7 cellular contexts compared by ENCODE assay signal in the genomic region with DNA sequence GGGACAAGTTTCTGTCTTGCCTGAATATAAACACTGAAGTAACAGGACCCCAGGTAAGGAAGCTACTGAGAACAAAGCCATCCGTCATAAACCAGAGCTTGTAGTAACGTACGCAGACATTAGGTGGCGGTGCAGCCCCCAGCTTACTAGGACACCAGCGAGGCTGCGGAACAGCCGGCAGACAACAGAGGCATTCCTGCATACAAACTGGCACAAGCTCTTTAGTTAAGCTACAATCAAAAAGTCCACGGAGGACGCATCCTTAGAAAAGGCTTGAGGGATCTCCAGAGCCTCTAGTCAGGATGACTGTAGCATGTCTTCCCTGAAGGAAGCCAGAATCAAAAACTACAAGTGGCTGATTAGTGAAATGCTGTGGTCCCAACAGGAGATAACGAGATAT. TPM values are rescaled to one million over a fixed set of nuclear protein-coding genes. Genes with fewer than 3 reads are reported as not detected.
DNase-seq lines count a peak whose midpoint lies in the region; ATAC-seq, FAIRE-seq and TF ChIP-seq lines count a peak whose summit lies in the region.

No MANE protein-coding gene starts in this region.

- H3K27ac ChIP-seq in HCT116 (ENCODE audit: low read depth, low read length) (no peak overlapping the region), astrocyte (ENCODE audit: low read depth, low read length) (no peak overlapping the region), spleen (peak overlapping the region in 4 of 8 donors; percentile 2 to 42 (median 21))

- TF ChIP-seq RAD21 in HCT116 (IDR thresholded peaks at IDR 0.05; ENCODE audit: low read depth): no peak

- H3K4me3 Mint-ChIP-seq in astrocyte (ENCODE audit: unreplicated experiment): no peak overlapping the region

- TF ChIP-seq POLR2A in HCT116 (IDR thresholded peaks at IDR 0.05; ENCODE audit: borderline replicate concordance, extremely low read depth, insufficient read depth, insufficient read length) (no peak), spleen (IDR thresholded peaks at IDR 0.05) (no peak)

- no peaks in the 10 kb centered on the region for H3K4me1 ChIP-seq in HCT116 (ENCODE audit: control insufficient read depth in 1 of 2, insufficient read depth in 2 of 2, low read length in 2 of 2)
- peaks cover 3% of the 10 kb centered on the region for H3K4me1 ChIP-seq in astrocyte (ENCODE audit: insufficient read depth, low read length)
- H3K4me1 ChIP-seq in spleen: peaks cover 0 to 27% (median 6%) of the 10 kb centered on the region in 6 donors

- H3K36me3 Mint-ChIP-seq in astrocyte (ENCODE audit: low read depth, unreplicated experiment): peaks cover 79% of the 10 kb centered on the region

- H3K4me1 Mint-ChIP-seq in astrocyte (ENCODE audit: low read depth, unreplicated experiment): no peaks in the 10 kb centered on the region

- H3K9me3 Mint-ChIP-seq in astrocyte (ENCODE audit: unreplicated experiment): peaks cover 11% of the 10 kb centered on the region

- BruUV-seq in HCT116 (replicated peaks; lab: Mats Ljungman, UMichigan): no TSS peak

- H3K9me2 ChIP-seq in HCT116 (ENCODE audit: insufficient read depth): no peaks in the 10 kb centered on the region

- RAD21 ChIA-PET in HCT116 (lab: Charles Lee; ENCODE audit: low non-redundant PET in 1 of 2, low total read pairs in 2 of 2, uncharacterized antibody in 2 of 2, unreplicated experiment in 2 of 2): no interaction called here

- H3K79me2 ChIP-seq in HCT116 (ENCODE audit: insufficient read depth, low read length): peaks cover 7% of the 10 kb centered on the region; the same call in 1 of the 2 replicates
- peaks cover 10% of the 10 kb centered on the region for H3K79me2 ChIP-seq in astrocyte (ENCODE audit: insufficient read depth, low read length)

- no peak overlapping the region for H3K4me3 ChIP-seq in HCT116 (replicated peaks in 1 of 2; ENCODE audit: low read depth in 1 of 2, low read length in 2 of 2)
- no peak overlapping the region for H3K4me3 ChIP-seq in astrocyte (ENCODE audit: insufficient read depth, low read depth, low read length)
- H3K4me3 ChIP-seq in spleen: no peak overlapping the region

- POLR2A ChIA-PET in HCT116 (lab: Charles Lee): no interaction called here

- H3K27ac Mint-ChIP-seq in astrocyte (ENCODE audit: unreplicated experiment): no peak overlapping the region

- no peak overlapping the region for H3K4me2 ChIP-seq in HCT116 (ENCODE audit: low read length)
- no peak overlapping the region for H3K4me2 ChIP-seq in astrocyte (ENCODE audit: low read length)

- H4K20me1 ChIP-seq in HCT116 (ENCODE audit: insufficient read depth) (no peaks in the 10 kb centered on the region), astrocyte (ENCODE audit: insufficient read depth, low read length) (peaks cover 4% of the 10 kb centered on the region)

- FAIRE-seq in astrocyte (lab: Jason Lieb, UNC) (no peak), GM19239 (lab: Jason Lieb, UNC) (no peak)

- intact Hi-C loops in HCT116 (cut with micrococcal nuclease): no loop called here
- intact Hi-C loops in spleen (cut with DNase I; ENCODE audit: low total_unique reads): loop anchor here (10.0 kb wide), 1 partner anchor 58 kb away; a partner anchor contains a TSS

- no peaks in the 10 kb centered on the region for H3K27me3 Mint-ChIP-seq in astrocyte (ENCODE audit: low read depth, unreplicated experiment)

- CTCF ChIA-PET in HCT116 (lab: Charles Lee): no interaction called here

- peaks cover 6 to 26% of the 10 kb centered on the region in 2 experiments; a peak in 3 of 4 replicates for H3K9me3 ChIP-seq in HCT116 (ENCODE audit: control insufficient read depth in 1 of 2, insufficient read depth in 1 of 2, low read depth in 1 of 2, low read length in 2 of 2)
- H3K9me3 ChIP-seq in astrocyte (ENCODE audit: insufficient read depth, low read depth, low read length): peaks cover 9% of the 10 kb centered on the region
- peaks cover 0 to 100% (median 97%) of the 10 kb centered on the region in 8 donors for H3K9me3 ChIP-seq in spleen

- DNase-seq in HCT116 (ENCODE audit: low read depth, low spot score): no peak
- peak; percentile 12 for DNase-seq in astrocyte (ENCODE audit: low read depth)
- DNase-seq in iPS DF 19.7 (ENCODE audit: low read depth, low spot score): peak; percentile 79
- DNase-seq in spleen: no peak
- no peak for DNase-seq in SIG-M5 (lab: John Stamatoyannopoulos, UW)
- no peak for DNase-seq in GM19239 (ENCODE audit: insufficient read length, low spot score)

- no peaks in the 10 kb centered on the region for H3K27me3 ChIP-seq in HCT116 (ENCODE audit: insufficient read depth, low read length)
- H3K27me3 ChIP-seq in astrocyte (ENCODE audit: insufficient read depth, low read length): no peaks in the 10 kb centered on the region
- H3K27me3 ChIP-seq in spleen (replicated peaks in 1 of 7): no peaks in the 10 kb centered on the region

- no peak for ATAC-seq in HCT116
- ATAC-seq in HG03520 (IDR thresholded peaks at IDR 0.05; ENCODE audit: unreplicated experiment): no peak

- TF ChIP-seq CTCF in HCT116 (IDR thresholded peaks at IDR 0.05 in 2 of 3, conservative IDR thresholded peaks at IDR 0.05 in 1 of 3; ENCODE audit: borderline replicate concordance in 1 of 3, insufficient read depth in 1 of 3, low read depth in 2 of 3, low read length in 2 of 3) (peak in 2 of 3 experiments; percentile 35 to 44; a peak in 4 of 6 replicates), astrocyte (IDR thresholded peaks at IDR 0.05; ENCODE audit: insufficient read depth, low read depth, low read length) (peak; percentile 31), spleen (IDR thresholded peaks at IDR 0.05 in 8 of 11, conservative IDR thresholded peaks at IDR 0.05 in 3 of 11) (peak in 10 of 11 experiments; percentile 19 to 66 (median 56))

- no peak overlapping the region for H3K9ac ChIP-seq in HCT116 (ENCODE audit: low read length)
- no peak overlapping the region for H3K9ac ChIP-seq in astrocyte (ENCODE audit: low read length)

- no peak overlapping the region for H2AFZ ChIP-seq in HCT116 (ENCODE audit: low read depth, low read length, poor library complexity, severe bottlenecking)
- H2AFZ ChIP-seq in astrocyte (ENCODE audit: low read depth, low read length): no peak overlapping the region

- H3K36me3 ChIP-seq in HCT116 (ENCODE audit: control insufficient read depth in 1 of 2, insufficient read depth in 2 of 2, low read length in 2 of 2): peaks cover 12 to 40% of the 10 kb centered on the region in 2 experiments
- peaks cover 16% of the 10 kb centered on the region for H3K36me3 ChIP-seq in astrocyte (ENCODE audit: insufficient read depth, low read length)
- peaks cover 15 to 100% (median 73%) of the 10 kb centered on the region in 6 donors for H3K36me3 ChIP-seq in spleen

- 44 to 64% (median 61%) methylated on average over 10 of the region's 10 CpGs for WGBS in spleen, 5 donors

TF ChIP-seq in HCT116, 20 proteins besides CTCF, POLR2A, EP300 and RAD21:
- TF ChIP-seq ZNF274 (IDR thresholded peaks at IDR 0.05; ENCODE audit: low read depth, low read length): no peak
- TF ChIP-seq CBX3 (IDR thresholded peaks at IDR 0.05; ENCODE audit: low read depth): no peak
- TF ChIP-seq YY1 (IDR thresholded peaks at IDR 0.05; ENCODE audit: extremely low read depth, insufficient replicate concordance, low read depth, low read length): no peak
- TF ChIP-seq ZFX (IDR thresholded peaks at IDR 0.05): no peak
- TF ChIP-seq POLR2AphosphoS5 (IDR thresholded peaks at IDR 0.05; ENCODE audit: low read depth, low read length): no peak
- no peak for TF ChIP-seq SRF (IDR thresholded peaks at IDR 0.05; ENCODE audit: low read depth)

RNA-seq across cellular contexts. Expression of a gene that starts 26.2 kb away (rescaled TPM):
- 14.9 TPM for total RNA-seq in HCT116 (2021; ENCODE audit: unreplicated experiment)
- 9.7 and 11.5 TPM in 2 replicates for polyA plus RNA-seq in HCT116 (2012)
- total RNA-seq in astrocyte: 30.2 and 31.3 TPM in 2 replicates
- 100 to 1,000 TPM in 3 of 7 donors, 10 to 100 TPM in 4; 80.3 to 154 (median 98.6) TPM for total RNA-seq in spleen
- polyA plus RNA-seq in spleen: 10 to 100 TPM; 14.4 to 30.1 (median 17.3) TPM

RNA-seq across cellular contexts. Expression of a gene that starts 32.4 kb away (rescaled TPM):
- total RNA-seq in HCT116 (2021; ENCODE audit: unreplicated experiment) (not detected), astrocyte (0.17 TPM in 1 of 2 replicates, not detected in the other), spleen (not detected)
- polyA plus RNA-seq in HCT116 (2012): not detected in 2 replicates
- not detected for polyA plus RNA-seq in spleen

RNA-seq across cellular contexts. Expression of a gene that starts 55.7 kb away (rescaled TPM):
- total RNA-seq in HCT116 (2021; ENCODE audit: unreplicated experiment) (not detected), astrocyte (8.7 TPM in 2 replicates), spleen (10 to 100 TPM in 5 of 7 donors, 1 to 10 TPM in 2; 7.3 to 17.0 (median 12.8) TPM)
- polyA plus RNA-seq in HCT116 (2012): not detected in 2 replicates
- 1 to 10 TPM; 2.8 to 5.6 (median 4.8) TPM for polyA plus RNA-seq in spleen

Comparison
In these comparisons a context has a peak if more than half of its experiments do, and no peak if none do; other contexts are left out.
1. DNase-seq: peak in astrocyte (single experiment) and iPS DF 19.7 (single experiment); none in HCT116 (single experiment), spleen (single experiment), SIG-M5 (single experiment) and GM19239 (single experiment).
2. Peak in every context shown above with its lines, with median percentiles within 50 percentile points of each other: CTCF ChIP-seq.